Comparison of ENCODE assay signal across 9 cellular contexts in the genomic region with DNA sequence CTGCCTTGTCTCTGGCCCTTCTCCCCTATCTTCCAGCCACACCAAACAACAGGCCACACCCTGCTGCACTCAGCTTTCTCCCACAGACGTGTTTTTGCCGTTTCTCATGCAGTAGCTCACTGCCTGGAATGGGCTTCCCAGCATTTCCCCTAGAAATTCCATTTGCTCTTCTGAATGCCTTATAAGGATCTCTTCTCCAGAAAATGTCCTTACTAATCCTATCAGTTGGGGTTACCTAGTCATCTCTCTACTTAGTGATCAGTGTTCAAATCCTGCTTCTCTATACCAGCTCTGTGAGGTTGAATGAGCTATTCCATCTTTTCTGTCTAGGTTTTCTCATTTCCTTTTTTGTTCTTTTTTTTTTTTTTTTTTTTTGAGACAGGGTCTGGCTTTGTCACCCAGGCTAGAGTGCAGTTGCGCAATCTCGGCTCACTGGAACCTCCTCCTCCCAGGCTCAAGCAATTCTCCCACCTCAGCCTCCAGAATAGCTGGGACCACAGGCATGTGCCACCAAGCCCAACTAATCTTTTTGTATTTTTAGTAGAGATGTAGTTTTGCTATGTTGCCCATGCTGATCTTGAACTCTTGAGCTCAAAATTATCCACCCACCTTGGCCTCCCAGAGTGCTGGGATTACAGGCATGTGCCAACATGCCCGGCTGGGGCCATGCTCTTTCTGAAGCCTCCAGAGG.
DNase-seq lines count a peak whose midpoint lies in the region; ATAC-seq and TF ChIP-seq lines count a peak whose summit lies in the region.
"Had no signal": no experiment of that assay in that cellular context is flagged by ENCODE, and none has a peak within 500 bp of the region (broad histone marks: within the 10 kb centered on the region; RNA-seq: fewer than 3 reads in every experiment).

No MANE protein-coding gene starts in this region.

- H3K36me3 ChIP-seq in GM23248 (ENCODE audit: low read depth) (no peaks in the 10 kb centered on the region), RWPE2 (ENCODE audit: low read depth) (no peaks in the 10 kb centered on the region), sigmoid colon (no peaks in the 10 kb centered on the region)

- WGBS in GM23248 (ENCODE audit: low coverage in 1 of 2, low lambda C conversion rate in 2 of 2, missing lambda C conversion rate in 2 of 2), 2 experiments: 27 to 33% methylated on average over 5 of the region's 5 CpGs
- 61 to 69% methylated on average over 5 of the region's 5 CpGs for WGBS in sigmoid colon, 2 donors

- H3K79me2 ChIP-seq in GM23248 (ENCODE audit: insufficient read depth): peaks cover 27% of the 10 kb centered on the region

- no peak for TF ChIP-seq CTCF in RWPE2 (IDR thresholded peaks at IDR 0.05; ENCODE audit: poor library complexity, severe bottlenecking)
- TF ChIP-seq CTCF in fibroblast of the aortic adventitia (IDR thresholded peaks at IDR 0.05; ENCODE audit: insufficient read depth, low read length): no peak
- TF ChIP-seq CTCF in sigmoid colon (IDR thresholded peaks at IDR 0.05): no peak
- TF ChIP-seq CTCF in GM10248 (IDR thresholded peaks at IDR 0.05; ENCODE audit: control extremely low read depth, extremely low read depth, low read depth, missing control alignments): no peak

- peak overlapping the region; percentile 47 for H2AFZ ChIP-seq in GM23248

- H3K4me3 ChIP-seq in GM23248 (peak overlapping the region; percentile 40), RWPE2 (ENCODE audit: severe bottlenecking) (no peak overlapping the region), fibroblast of the aortic adventitia (ENCODE audit: low read depth, low read length) (no peak overlapping the region), sigmoid colon (no peak overlapping the region)

- in situ Hi-C loops in GM23248 (cut with MboI): loop anchor here (10.0 kb wide), 1 partner anchor 103 kb away; a partner anchor contains a TSS

- no peak for TF ChIP-seq EP300 in sigmoid colon (IDR thresholded peaks at IDR 0.05)

- H3K9me3 ChIP-seq in GM23248 (ENCODE audit: low read depth) (no peaks in the 10 kb centered on the region), RWPE2 (ENCODE audit: severe bottlenecking) (no peaks in the 10 kb centered on the region), sigmoid colon (no peaks in the 10 kb centered on the region)

- intact Hi-C loops in sigmoid colon (cut with DNase I): no loop called here

- POLR2A ChIA-PET in GM10248 (lab: Yijun Ruan, JAX): interaction anchor here (0.6 to 1.1 kb wide), 5 partner anchors 80 to 656 kb away, joined by 3 to 9 read pairs (median 6); no protein-coding TSS in a partner anchor

- H3K9me2 ChIP-seq in GM23248 (ENCODE audit: insufficient read depth): no peaks in the 10 kb centered on the region

- H3K27me3 ChIP-seq in GM23248 (replicated peaks; ENCODE audit: insufficient read depth) (no peaks in the 10 kb centered on the region), RWPE2 (ENCODE audit: insufficient read depth, poor library complexity, severe bottlenecking) (no peaks in the 10 kb centered on the region), sigmoid colon (no peaks in the 10 kb centered on the region)

- H3K4me2 ChIP-seq in GM23248 (ENCODE audit: unreplicated experiment): peak overlapping the region; percentile 68

- H3F3A ChIP-seq in GM23248 (ENCODE audit: insufficient read depth): peaks cover 49% of the 10 kb centered on the region

- H4K20me1 ChIP-seq in GM23248 (ENCODE audit: insufficient read depth): no peaks in the 10 kb centered on the region

- H3K27ac ChIP-seq in GM23248 (peak overlapping the region; percentile 95), RWPE2 (ENCODE audit: poor library complexity, severe bottlenecking) (peak overlapping the region; percentile 83), sigmoid colon (peak overlapping the region; percentile 47 to 98 (median 88))

- no peak for TF ChIP-seq POLR2A in sigmoid colon (IDR thresholded peaks at IDR 0.05)

- DNase-seq in GM23248 (peak; percentile 95), RWPE2 (ENCODE audit: low spot score) (peak; percentile 66), fibroblast of the aortic adventitia (ENCODE audit: low read depth) (peak; percentile 97), sigmoid colon (peak; percentile 86), GM10248 (ENCODE audit: extremely low spot score) (no peak), GOT3 (lab: John Stamatoyannopoulos, UW) (no peak), NCI-H526 treated with DMSO at 0.1 percent for 48 hours (lab: John Stamatoyannopoulos, UW) (no peak)
- DNase-seq: NCI-H510A had no signal

- peak overlapping the region; percentile 71 for H3K9ac ChIP-seq in GM23248

- H3K4me1 ChIP-seq in GM23248 (ENCODE audit: insufficient read depth) (peaks cover 43% of the 10 kb centered on the region), RWPE2 (ENCODE audit: insufficient read depth, poor library complexity, severe bottlenecking) (peaks cover 32% of the 10 kb centered on the region), sigmoid colon (peaks cover 0 to 41% (median 34%) of the 10 kb centered on the region in 4 donors)

- ATAC-seq in RWPE2 (ENCODE audit: low read depth) (no peak; the same call in 2 of the 3 replicates), HG03159 (IDR thresholded peaks at IDR 0.05; ENCODE audit: unreplicated experiment) (no peak)

- CTCF ChIA-PET in GM10248 (lab: Yijun Ruan, JAX): interaction anchor here (1.0 to 2.0 kb wide), 5 partner anchors 106 to 122 kb away, joined by 3 to 6 read pairs (median 5); no protein-coding TSS in a partner anchor

Comparison
In these comparisons a context has a peak if more than half of its experiments do, and no peak if none do; other contexts are left out.
1. DNase-seq: peak in GM23248 (single experiment), RWPE2 (single experiment), fibroblast of the aortic adventitia (single experiment) and sigmoid colon (single experiment); none in GM10248 (single experiment), GOT3 (single experiment) and NCI-H526 treated with DMSO at 0.1 percent for 48 hours (single experiment).
2. Peak in every context shown above with its lines, with median percentiles within 50 percentile points of each other: H3K27ac ChIP-seq.